27 cellular contexts compared by ENCODE assay signal in the genomic region with DNA sequence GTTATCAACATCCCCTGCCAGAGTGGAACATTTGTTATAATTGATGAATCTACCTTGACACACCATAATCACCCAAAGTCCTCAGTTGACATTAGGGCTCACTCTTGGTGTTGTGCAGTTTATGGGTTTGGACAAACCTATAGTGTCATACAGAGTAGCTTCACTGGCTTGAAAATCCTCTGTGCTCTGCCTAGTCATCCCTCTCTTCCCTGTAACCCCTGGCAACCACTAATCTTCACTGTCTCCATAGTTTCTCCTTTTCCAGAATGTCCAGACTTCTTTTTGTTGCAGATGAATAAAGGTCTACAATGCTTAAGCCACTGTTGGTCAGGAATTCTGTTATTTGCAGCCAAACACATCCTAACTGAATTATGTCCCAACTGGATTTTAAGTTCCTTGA. TPM values are rescaled to one million over a fixed set of nuclear protein-coding genes. Genes with fewer than 3 reads are reported as not detected.
DNase-seq lines count a peak whose midpoint lies in the region; ATAC-seq and TF ChIP-seq lines count a peak whose summit lies in the region.
"Had no signal": no experiment of that assay in that cellular context is flagged by ENCODE, and none has a peak within 500 bp of the region (broad histone marks: within the 10 kb centered on the region; RNA-seq: fewer than 3 reads in every experiment).

No MANE protein-coding gene starts in this region.

- H3K18ac ChIP-seq in IMR-90 (ENCODE audit: low read depth, low read length) = no peak overlapping the region

- no peak overlapping the region for H2BK15ac ChIP-seq in IMR-90 (ENCODE audit: low read depth, low read length)

- H3K4me2 ChIP-seq in IMR-90 (ENCODE audit: low read depth, low read length) = no peak overlapping the region
- H3K4me2 ChIP-seq: SK-N-SH had no signal

- 0 out of 2 replicates have a peak, but pooled peaks cover 4% of the 10 kb centered on the region for H3K9me3 ChIP-seq in IMR-90 (ENCODE audit: control insufficient read depth, insufficient read depth, low read length)
- H3K9me3 ChIP-seq: HAP-1, SK-N-SH had no signal

- no peak overlapping the region for H3K14ac ChIP-seq in IMR-90 (replicated peaks; ENCODE audit: low read depth, low read length)

- intact Hi-C loops in IMR-90 (cut with micrococcal nuclease) = no loop called here

- no peak overlapping the region for H2AK5ac ChIP-seq in IMR-90 (ENCODE audit: low read depth, low read length)

- POLR2A ChIA-PET in IMR-90 (lab: Charles Lee; ENCODE audit: unreplicated experiment) = no interaction called here

- H3K9me1 ChIP-seq in IMR-90 (ENCODE audit: insufficient read depth, low read length) = no peaks in the 10 kb centered on the region; the same call in 1 of the 2 replicates

- no peak overlapping the region for H3K27ac ChIP-seq in IMR-90 (ENCODE audit: insufficient read depth, low read length)

- peak; percentile 19 for DNase-seq in EH (ENCODE audit: low read depth)
- DNase-seq in IMR-90 = peak; percentile 8
- peak; percentile 35 for DNase-seq in amniotic epithelial cell (ENCODE audit: low read depth)
- DNase-seq in myocyte (ENCODE audit: low read depth) = peak; percentile 20
- no peak for DNase-seq in activated CD8-positive, alpha-beta memory T cell treated with anti-CD3 and anti-CD28 coated beads for 24 hours
- no peak for DNase-seq in HPDE6-E6E7 (ENCODE audit: extremely low spot score)
- DNase-seq in Ammon's horn (ENCODE audit: low spot score) = no peak
- DNase-seq: AML-193; C1 segment of cervical spinal cord; CD4-positive, alpha-beta memory T cell; COR-L47; DMS79 treated with DMSO at 0.1 percent for 48 hours; GOT3; KG1; NCI-H1092; NCI-H1417 treated with DMSO at 0.1 percent for 48 hours; NCI-H1694 treated with DMSO at 0.1 percent for 48 hours; NCI-H2081; NCI-H2171 treated with DMSO at 0.1 percent for 48 hours; NCI-H345; NCI-H510A treated with DMSO at 0.1 percent for 48 hours; NCI-H774; PC-3; SK-N-SH; SW 1271 had no signal

- peaks cover 4% of the 10 kb centered on the region; the same call in 1 of the 2 replicates for H3K27me3 ChIP-seq in IMR-90 (ENCODE audit: control insufficient read depth, insufficient read depth, low read length)

- no peaks in the 10 kb centered on the region for H3K4me1 ChIP-seq in IMR-90 (ENCODE audit: control insufficient read depth, insufficient read depth, low read length)
- H3K4me1 ChIP-seq: HAP-1 had no signal

- TF ChIP-seq CTCF in IMR-90 (conservative IDR thresholded peaks at IDR 0.05; ENCODE audit: low read depth, low read length) = no peak

- H2AK9ac ChIP-seq in IMR-90 (replicated peaks; ENCODE audit: low read depth, low read length, poor library complexity) = no peak overlapping the region

- H3K36me3 ChIP-seq in IMR-90 (ENCODE audit: control insufficient read depth, insufficient read depth, low read length) = no peaks in the 10 kb centered on the region
- H3K36me3 ChIP-seq: HAP-1 had no signal

- ATAC-seq in IMR-90 (ENCODE audit: low read depth) (no peak), HG02885 (IDR thresholded peaks at IDR 0.05; ENCODE audit: poor library complexity, unreplicated experiment) (no peak)
- ATAC-seq: PC-3 had no signal

- no peak overlapping the region for H3K9ac ChIP-seq in IMR-90 (ENCODE audit: low read depth, low read length)
- H3K9ac ChIP-seq: SK-N-SH had no signal

- TF ChIP-seq POLR2A in IMR-90 (IDR thresholded peaks at IDR 0.05; ENCODE audit: low read depth, low read length) = no peak

- in situ Hi-C loops in IMR-90 (cut with MboI; ENCODE audit: low sequenced_read_pairs) = no loop called here

- TF ChIP-seq RAD21 in IMR-90 (IDR thresholded peaks at IDR 0.05; ENCODE audit: low read length) = no peak

- BruUV-seq in IMR-90 (replicated peaks; lab: Mats Ljungman, UMichigan) = no TSS peak

- H4K8ac ChIP-seq in IMR-90 (ENCODE audit: low read depth in 2 of 2, low read length in 2 of 2) = no peak overlapping the region

- H2AFZ ChIP-seq in IMR-90 (replicated peaks; ENCODE audit: low read length, poor library complexity) = no peak overlapping the region

- H3K23ac ChIP-seq in IMR-90 (ENCODE audit: low read depth, low read length) = no peak overlapping the region

- H4K20me1 ChIP-seq in IMR-90 (ENCODE audit: insufficient read depth, low read length) = no peaks in the 10 kb centered on the region

- H3K79me1 ChIP-seq in IMR-90 (ENCODE audit: low read depth in 1 of 2, low read length in 2 of 2) = no peaks in the 10 kb centered on the region

- no peak overlapping the region for H3K4ac ChIP-seq in IMR-90 (ENCODE audit: low read depth, low read length)

- H4K5ac ChIP-seq in IMR-90 (ENCODE audit: low read depth, low read length) = no peak overlapping the region

- no peak overlapping the region for H2BK120ac ChIP-seq in IMR-90 (ENCODE audit: low read depth, low read length)

- dilution Hi-C loops in IMR-90 (cut with HindIII; ENCODE audit: low sequenced_read_pairs, unreplicated experiment) = no loop called here

- no peak overlapping the region for H3K56ac ChIP-seq in IMR-90 (ENCODE audit: extremely low read depth, insufficient read depth, low read length)

- H2BK5ac ChIP-seq in IMR-90 (ENCODE audit: low read depth, low read length, poor library complexity, severe bottlenecking) = no peak overlapping the region

- H4K91ac ChIP-seq in IMR-90 (ENCODE audit: insufficient read depth, low read depth, low read length) = no peak overlapping the region

- CTCF ChIA-PET in IMR-90 (lab: Yijun Ruan, JAX) = interaction anchor here (0.5 to 1.4 kb wide), 2 partner anchors 27 to 36 kb away, joined by 3 read pairs; no protein-coding TSS in a partner anchor

- no peak overlapping the region for H2BK20ac ChIP-seq in IMR-90 (ENCODE audit: low read depth, low read length)

- no peak overlapping the region for H3K4me3 ChIP-seq in IMR-90 (ENCODE audit: insufficient read depth, low read depth, low read length)
- H3K4me3 ChIP-seq: HAP-1 had no signal

TF ChIP-seq in IMR-90, 13 proteins besides CTCF, POLR2A, EP300 and RAD21:
- TF ChIP-seq MAZ (IDR thresholded peaks at IDR 0.05; ENCODE audit: borderline replicate concordance, low read depth, low read length) (no peak), NFE2L2 (IDR thresholded peaks at IDR 0.05; ENCODE audit: low read depth, low read length) (peak; percentile 12; the same call in 1 of the 2 replicates)
TF ChIP-seq in IMR-90: peak in this region for 1.

RNA-seq across cellular contexts. Expression of gene SUB1, which starts 22.5 kb away (rescaled TPM):
- total RNA-seq in IMR-90 (2012; rRNA removed) = 19.5 and 90.5 TPM in 2 replicates
- 117 and 155 TPM in 2 replicates for polyA plus RNA-seq in IMR-90 (2012; rRNA removed)
- 3.1 and 6.0 TPM in 2 replicates for polyA plus RNA-seq in IMR-90 (2012; cell fraction: cytosol; rRNA removed)
- polyA plus RNA-seq in IMR-90 (2012; cell fraction: nucleus; rRNA removed; ENCODE audit: low replicate concordance) = 4.2 and 27.6 TPM in 2 replicates
- 151 and 317 TPM in 2 replicates for total RNA-seq in myocyte
- 128 TPM for polyA plus RNA-seq in myocyte (2012)

Comparison
In these comparisons a context has a peak if more than half of its experiments do, and no peak if none do; other contexts are left out.
1. DNase-seq: peak in EH (single experiment), IMR-90 (single experiment), amniotic epithelial cell (single experiment) and myocyte (single experiment); none in activated CD8-positive, alpha-beta memory T cell treated with anti-CD3 and anti-CD28 coated beads for 24 hours (single experiment), HPDE6-E6E7 (single experiment) and Ammon's horn (single experiment).